35 cellular contexts compared by ENCODE assay signal in the genomic region with DNA sequence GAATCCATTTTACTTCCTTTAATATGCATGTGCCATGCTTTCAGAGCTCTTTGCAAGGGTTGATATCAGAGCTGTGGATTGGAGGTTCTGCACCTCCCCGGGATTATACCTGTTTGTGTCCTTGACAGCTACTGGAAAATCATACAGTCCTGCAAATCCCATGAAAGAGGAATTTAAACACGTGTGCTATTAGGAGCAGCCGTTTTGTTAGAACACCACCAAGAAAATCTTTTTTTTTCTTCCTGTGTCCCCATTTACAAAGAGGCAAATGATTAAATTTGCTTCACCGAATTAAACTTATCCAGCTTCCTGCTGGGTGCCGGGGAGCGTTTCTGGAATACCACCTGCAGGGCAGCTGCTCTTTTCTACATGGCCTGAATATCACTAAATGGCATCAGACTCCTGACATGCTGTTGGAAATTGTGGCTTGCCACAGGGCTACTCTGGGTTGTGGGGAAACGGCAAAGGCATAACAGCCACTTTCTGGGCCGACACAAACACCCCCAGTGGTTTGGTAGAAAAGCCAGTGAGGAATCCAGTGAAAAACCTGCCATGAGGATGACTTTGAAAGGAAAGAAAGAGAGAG. TPM values are rescaled to one million over a fixed set of nuclear protein-coding genes. Genes with fewer than 3 reads are reported as not detected.
"Had no signal": no experiment of that assay in that cellular context is flagged by ENCODE, and none has a peak within 500 bp of the region (broad histone marks: within the 10 kb centered on the region; RNA-seq: fewer than 3 reads in every experiment).

No MANE protein-coding gene starts in this region.

- H3K27ac ChIP-seq: brain microvascular endothelial cell, RWPE1, WERI-Rb-1 had no signal

- H3K36me3 ChIP-seq: brain microvascular endothelial cell, MG63, WERI-Rb-1 had no signal

- ATAC-seq: activated CD8-positive, alpha-beta memory T cell treated with anti-CD3 and anti-CD28 coated beads, Interleukin-2, amount 10 ng/mL, durations not matched to agents 7 days and 5 days; Panc1 had no signal

- H3K9me3 ChIP-seq: MG63 had no signal

- H3K4me3 ChIP-seq: MG63 had no signal

- DNase-seq: activated CD4-positive, alpha-beta memory T cell treated with anti-CD3 and anti-CD28 coated beads, Interleukin-2, amount 10 ng/mL, durations not matched to agents 7 days and 5 days; activated CD4-positive, alpha-beta T cell treated with anti-CD3 and anti-CD28 coated beads for 1 hour; activated CD4-positive, alpha-beta T cell treated with anti-CD3 and anti-CD28 coated beads for 48 hours; activated CD4-positive, CD25-positive, alpha-beta regulatory T cell; activated CD8-positive, alpha-beta memory T cell treated with anti-CD3 and anti-CD28 coated beads for 24 hours; activated CD8-positive, alpha-beta memory T cell treated with anti-CD3 and anti-CD28 coated beads, Interleukin-2, amount 10 ng/mL, durations not matched to agents 7 days and 5 days; activated CD8-positive, alpha-beta memory T cell treated with anti-CD3 and anti-CD28 coated beads, Interleukin-2, amount 50 U/mL, for 48 hours; activated effector memory CD4-positive, alpha-beta T cell treated with Interleukin-2 at 50 U/mL for 16 hours; activated naive CD4-positive, alpha-beta T cell treated with anti-CD3 and anti-CD28 coated beads, Interleukin-2, amount 50 U/mL, for 16 hours; activated naive CD8-positive, alpha-beta T cell treated with anti-CD3 and anti-CD28 coated beads for 36 hours; activated T-cell treated with anti-CD3 and anti-CD28 coated beads, Interleukin-2, amount 50 U/mL, for 48 hours; amniotic stem cell; aorta; brain microvascular endothelial cell; central memory CD4-positive, alpha-beta T cell; Kasumi-1; KG1; MG63; NCI-H1048; NCI-H1105 treated with DMSO at 0.1 percent for 48 hours; NCI-H1436; NCI-H187; NCI-H2029 treated with DMSO at 0.1 percent for 48 hours; NCI-H226; NCI-H446 treated with DMSO at 0.1 percent for 48 hours; NCI-H524; NCI-H69; Right ventricle myocardium superior; SW 1271; T-helper 1 cell; T-helper 2 cell; T-helper 9 cell; WERI-Rb-1 had no signal

- H3K27me3 ChIP-seq: brain microvascular endothelial cell had no signal

RNA-seq across cellular contexts. Expression of gene SOX11, which starts 23.4 kb away (rescaled TPM):
- total RNA-seq: activated CD4-positive, alpha-beta memory T cell treated with anti-CD3 and anti-CD28 coated beads, Interleukin-2, amount 10 ng/mL, durations not matched to agents 7 days and 5 days; activated CD8-positive, alpha-beta memory T cell treated with anti-CD3 and anti-CD28 coated beads, Interleukin-2, amount 10 ng/mL, durations not matched to agents 7 days and 5 days; activated naive CD8-positive, alpha-beta T cell treated with anti-CD3 and anti-CD28 coated beads for 36 hours had no signal
- polyA plus RNA-seq: aorta had no signal
